2 cellular contexts compared by ENCODE assay signal in the genomic region with DNA sequence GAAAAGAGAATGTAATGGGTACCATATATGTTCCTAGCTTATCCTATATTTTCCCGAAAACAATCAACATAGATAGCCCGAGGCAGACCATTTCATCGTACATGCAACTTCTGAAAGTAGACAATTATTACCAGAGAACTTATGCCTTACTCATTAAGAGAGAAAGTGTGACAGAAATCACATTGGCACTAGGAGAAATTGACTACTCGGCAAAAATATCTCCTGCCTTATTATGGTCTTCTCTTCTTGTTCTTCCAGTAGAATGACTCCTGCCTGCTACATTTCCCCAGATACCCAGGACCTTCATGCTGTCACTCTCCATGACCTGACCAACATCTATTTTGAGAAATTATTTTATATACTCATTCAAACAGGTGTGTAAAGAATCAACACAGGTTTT.
TF ChIP-seq lines count a peak whose summit lies in the region.

No MANE protein-coding gene starts in this region.

TF ChIP-seq in A549, 52 proteins besides CTCF, POLR2A, EP300 and RAD21:
- peak; percentile 72 for TF ChIP-seq MAFK (IDR thresholded peaks at IDR 0.05; ENCODE audit: partially characterized antibody)
- TF ChIP-seq EHF (CRISPR knock-in tag; IDR thresholded peaks at IDR 0.05), result no peak
- TF ChIP-seq, protein P1, sequence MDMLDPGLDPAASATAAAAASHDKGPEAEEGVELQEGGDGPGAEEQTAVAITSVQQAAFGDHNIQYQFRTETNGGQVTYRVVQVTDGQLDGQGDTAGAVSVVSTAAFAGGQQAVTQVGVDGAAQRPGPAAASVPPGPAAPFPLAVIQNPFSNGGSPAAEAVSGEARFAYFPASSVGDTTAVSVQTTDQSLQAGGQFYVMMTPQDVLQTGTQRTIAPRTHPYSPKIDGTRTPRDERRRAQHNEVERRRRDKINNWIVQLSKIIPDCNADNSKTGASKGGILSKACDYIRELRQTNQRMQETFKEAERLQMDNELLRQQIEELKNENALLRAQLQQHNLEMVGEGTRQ (IDR thresholded peaks at IDR 0.05), result no peak

TF ChIP-seq in IMR-90, 13 proteins besides CTCF, POLR2A, EP300 and RAD21:
- TF ChIP-seq, protein P1 (IDR thresholded peaks at IDR 0.05; ENCODE audit: low read depth, low read length), result no peak
- TF ChIP-seq ELK1 (IDR thresholded peaks at IDR 0.05; ENCODE audit: borderline replicate concordance, low read depth, low read length) (no peak), MAFK (IDR thresholded peaks at IDR 0.05; ENCODE audit: low read depth, low read length) (peak; percentile 82), NFE2L2 (IDR thresholded peaks at IDR 0.05; ENCODE audit: low read depth, low read length) (no peak), MAZ (IDR thresholded peaks at IDR 0.05; ENCODE audit: borderline replicate concordance, low read depth, low read length) (no peak), BHLHE40 (IDR thresholded peaks at IDR 0.05; ENCODE audit: low read depth, low read length) (no peak), RFX5 (IDR thresholded peaks at IDR 0.05; ENCODE audit: low read depth, low read length) (no peak), MXI1 (IDR thresholded peaks at IDR 0.05; ENCODE audit: borderline replicate concordance, low read depth, low read length) (no peak)
TF ChIP-seq in IMR-90: peak in this region for 1.
